ENCODE assay signal across 9 cellular contexts in genomic region chr5:6737043-6737941, GRCh38. TPM values are rescaled to one million over a fixed set of nuclear protein-coding genes. Genes with fewer than 3 reads are reported as not detected.
DNase-seq lines count a peak whose midpoint lies in the region; ATAC-seq, FAIRE-seq and TF ChIP-seq lines count a peak whose summit lies in the region.
"Had no signal": no experiment of that assay in that cellular context is flagged by ENCODE, and none has a peak within 500 bp of the region (broad histone marks: within the 10 kb centered on the region; RNA-seq: fewer than 3 reads in every experiment).

No MANE protein-coding gene starts in this region.

- intact Hi-C loops in kidney (cut with DNase I) (no loop called here), sigmoid colon (cut with DNase I) (no loop called here)

- TF ChIP-seq CTCF in kidney (IDR thresholded peaks at IDR 0.05; ENCODE audit: borderline replicate concordance, extremely low read depth, insufficient read depth): no peak
- TF ChIP-seq CTCF in sigmoid colon (IDR thresholded peaks at IDR 0.05): no peak

- H3K9ac ChIP-seq in kidney (ENCODE audit: low read length in 2 of 2): no peak overlapping the region

- no peak overlapping the region for H3K27ac ChIP-seq in kidney (ENCODE audit: low read depth in 2 of 2, low read length in 2 of 2)
- no peak overlapping the region for H3K27ac ChIP-seq in sigmoid colon
- H3K27ac ChIP-seq: uterus had no signal

- 86 to 93% methylated on average over 24 of the region's 24 CpGs for WGBS in sigmoid colon, 2 donors

- no peaks in the 10 kb centered on the region for H3K27me3 ChIP-seq in sigmoid colon
- H3K27me3 ChIP-seq: uterus had no signal

- H3K4me1 ChIP-seq in kidney (ENCODE audit: control insufficient read depth in 1 of 2, insufficient read depth in 1 of 2, low read depth in 1 of 2, low read length in 2 of 2) (peaks cover 5 to 14% of the 10 kb centered on the region in 2 donors), sigmoid colon (peaks cover 0 to 33% (median 23%) of the 10 kb centered on the region in 4 donors)

- FAIRE-seq in kidney (lab: Jason Lieb, UNC): no peak

- H3K4me3 ChIP-seq in kidney (ENCODE audit: low read length in 2 of 2) (no peak overlapping the region), sigmoid colon (no peak overlapping the region)
- H3K4me3 ChIP-seq: uterus had no signal

- ATAC-seq in GM18505 (IDR thresholded peaks at IDR 0.05; ENCODE audit: unreplicated experiment) (peak; percentile 73), GM21381 (IDR thresholded peaks at IDR 0.05; ENCODE audit: unreplicated experiment) (peak; percentile 76), HG03432 (IDR thresholded peaks at IDR 0.05; ENCODE audit: unreplicated experiment) (peak; percentile 82)

- DNase-seq in kidney (peak; percentile 61), sigmoid colon (no peak), NCI-H128 (lab: John Stamatoyannopoulos, UW; ENCODE audit: unreplicated experiment) (no peak), middle frontal gyrus (ENCODE audit: extremely low spot score, low spot score) (no peak), SHP77 treated with DMSO at 0.1 percent for 48 hours (lab: John Stamatoyannopoulos, UW) (no peak)
- DNase-seq: uterus had no signal

- H3K9me3 ChIP-seq in kidney (ENCODE audit: control insufficient read depth in 1 of 2, low read length in 2 of 2) (no peaks in the 10 kb centered on the region), sigmoid colon (no peaks in the 10 kb centered on the region)
- H3K9me3 ChIP-seq: uterus had no signal

- no peak for TF ChIP-seq EP300 in sigmoid colon (IDR thresholded peaks at IDR 0.05)

- H3K36me3 ChIP-seq in kidney (ENCODE audit: control insufficient read depth in 1 of 2, insufficient read depth in 2 of 2, low read length in 2 of 2) (peaks cover 12 to 25% of the 10 kb centered on the region in 2 donors), sigmoid colon (peaks cover 4 to 47% (median 19%) of the 10 kb centered on the region in 4 donors)
- H3K36me3 ChIP-seq: uterus had no signal

- TF ChIP-seq POLR2A in GM18505 (IDR thresholded peaks at IDR 0.05; ENCODE audit: borderline replicate concordance, extremely low read depth, insufficient read depth, insufficient read length) (no peak), sigmoid colon (IDR thresholded peaks at IDR 0.05) (no peak)

RNA-seq across cellular contexts. Expression of gene TENT4A, which starts 24.1 kb away (rescaled TPM):
- total RNA-seq in kidney (22.8 TPM), sigmoid colon (10 to 100 TPM; 14.6 to 27.4 (median 18.7) TPM)
- polyA plus RNA-seq in kidney (ENCODE audit: insufficient read depth, low read depth, low replicate concordance) (4.8 TPM), sigmoid colon (10 to 100 TPM in 1 of 3 donors, 1 to 10 TPM in 2; 3.0 to 12.5 (median 3.2) TPM)
